16 cellular contexts compared by ENCODE assay signal in the genomic region with DNA sequence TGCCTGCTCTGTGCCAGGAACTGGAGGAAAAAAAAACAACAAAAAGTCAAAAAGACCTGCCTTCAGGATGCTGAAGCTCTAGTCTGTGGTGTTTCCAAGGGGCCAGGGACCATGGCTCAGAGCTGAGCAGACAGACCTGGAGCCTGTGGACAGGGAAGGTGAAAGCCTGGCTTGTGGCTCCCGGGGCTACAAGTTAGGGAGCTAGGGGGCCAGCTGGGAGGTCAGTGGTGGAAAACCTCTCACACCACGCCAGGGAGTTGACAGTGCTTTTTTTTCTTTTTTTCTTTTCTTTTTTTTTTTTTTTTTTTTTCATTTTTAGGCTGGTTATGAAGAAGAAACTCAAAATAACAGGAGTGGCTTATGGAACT. TPM values are rescaled to one million over a fixed set of nuclear protein-coding genes. Genes with fewer than 3 reads are reported as not detected.
DNase-seq lines count a peak whose midpoint lies in the region; ATAC-seq and TF ChIP-seq lines count a peak whose summit lies in the region.
"Had no signal": no experiment of that assay in that cellular context is flagged by ENCODE, and none has a peak within 500 bp of the region (broad histone marks: within the 10 kb centered on the region; RNA-seq: fewer than 3 reads in every experiment).

No MANE protein-coding gene starts in this region.

- H3K27ac ChIP-seq in VCaP, result peak overlapping the region; percentile 94
- H3K27ac ChIP-seq in mesendoderm (ENCODE audit: low read depth, low read length), result no peak overlapping the region
- H3K27ac ChIP-seq: foreskin keratinocyte, KMS-11 had no signal

- H3K9me3 Mint-ChIP-seq in activated CD4-positive, alpha-beta T cell treated with anti-CD3 and anti-CD28 coated beads for 36 hours (ENCODE audit: low read depth), result no peaks in the 10 kb centered on the region
- H3K9me3 Mint-ChIP-seq in stimulated activated naive B cell treated with anti-CD40 and anti-IgM and Interleukin-4, amounts not matched to agents 10 μg/mL and 1 μg/mL and 100 μg/mL, for 72 hours, result no peaks in the 10 kb centered on the region

- H3K27me3 ChIP-seq in mesendoderm (ENCODE audit: insufficient read depth, low read length, poor library complexity), result no peaks in the 10 kb centered on the region
- H3K27me3 ChIP-seq: foreskin keratinocyte, testis had no signal

- no peaks in the 10 kb centered on the region for H3K36me3 ChIP-seq in mesendoderm (ENCODE audit: control insufficient read depth, insufficient read depth, low read length)

- ATAC-seq in activated CD4-positive, alpha-beta T cell treated with anti-CD3 and anti-CD28 coated beads for 36 hours, result no peak
- ATAC-seq in stimulated activated naive B cell treated with anti-CD40 and anti-IgM and Interleukin-4, amounts not matched to agents 10 μg/mL and 1 μg/mL and 100 μg/mL, for 72 hours (replicated peaks), result no peak
- ATAC-seq in GM18873 (IDR thresholded peaks at IDR 0.05; ENCODE audit: low FRiP score, unreplicated experiment), result no peak
- ATAC-seq: foreskin keratinocyte, SK-N-SH treated with all-trans-retinoic acid at 6 μM for 48 hours had no signal

- TF ChIP-seq CTCF in VCaP (conservative IDR thresholded peaks at IDR 0.05), result no peak

- no peak overlapping the region for H4K8ac ChIP-seq in mesendoderm (ENCODE audit: low read depth, low read length)

- H2AK5ac ChIP-seq in mesendoderm (ENCODE audit: low read length), result no peak overlapping the region

- POLR2A ChIA-PET in activated CD4-positive, alpha-beta T cell treated with anti-CD3 and anti-CD28 coated beads for 36 hours (lab: Charles Lee), result interaction anchor here (0.6 to 0.7 kb wide), 3 partner anchors 9 to 466 kb away, joined by 3 to 7 read pairs (median 3); no protein-coding TSS in a partner anchor

- H2BK120ac ChIP-seq in mesendoderm (ENCODE audit: low read depth, low read length), result no peak overlapping the region

- no peaks in the 10 kb centered on the region for H3K4me1 ChIP-seq in mesendoderm (ENCODE audit: control insufficient read depth, low read depth, low read length)
- H3K4me1 ChIP-seq: foreskin keratinocyte had no signal

- no peak overlapping the region for H3K4me2 ChIP-seq in mesendoderm (ENCODE audit: low read length)
- H3K4me2 ChIP-seq: KMS-11 had no signal

- peak overlapping the region; percentile 53 for H3K27ac Mint-ChIP-seq in activated CD4-positive, alpha-beta T cell treated with anti-CD3 and anti-CD28 coated beads for 36 hours
- H3K27ac Mint-ChIP-seq in stimulated activated naive B cell treated with anti-CD40 and anti-IgM and Interleukin-4, amounts not matched to agents 10 μg/mL and 1 μg/mL and 100 μg/mL, for 72 hours, result no peak overlapping the region

- no peaks in the 10 kb centered on the region for H3K27me3 Mint-ChIP-seq in activated CD4-positive, alpha-beta T cell treated with anti-CD3 and anti-CD28 coated beads for 36 hours
- H3K27me3 Mint-ChIP-seq in stimulated activated naive B cell treated with anti-CD40 and anti-IgM and Interleukin-4, amounts not matched to agents 10 μg/mL and 1 μg/mL and 100 μg/mL, for 72 hours, result no peaks in the 10 kb centered on the region

- H3K4me3 Mint-ChIP-seq in activated CD4-positive, alpha-beta T cell treated with anti-CD3 and anti-CD28 coated beads for 36 hours, result no peak overlapping the region
- no peak overlapping the region for H3K4me3 Mint-ChIP-seq in stimulated activated naive B cell treated with anti-CD40 and anti-IgM and Interleukin-4, amounts not matched to agents 10 μg/mL and 1 μg/mL and 100 μg/mL, for 72 hours

- intact Hi-C loops in activated CD4-positive, alpha-beta T cell treated with anti-CD3 and anti-CD28 coated beads for 36 hours (cut with DNase I, micrococcal nuclease), result loop anchor here in 1 of 2 experiments (5.0 kb wide), 1 partner anchor 39 kb away; a partner anchor contains a TSS

- H2BK15ac ChIP-seq in mesendoderm (replicated peaks; ENCODE audit: low read depth), result no peak overlapping the region

- no peaks in the 10 kb centered on the region for H3K79me2 ChIP-seq in mesendoderm (ENCODE audit: control insufficient read depth, insufficient read depth, low read length)

- H3K18ac ChIP-seq in mesendoderm (ENCODE audit: low read length), result no peak overlapping the region

- CTCF ChIA-PET in activated CD4-positive, alpha-beta T cell treated with anti-CD3 and anti-CD28 coated beads for 36 hours (lab: Charles Lee), result interaction anchor here (0.6 to 1.4 kb wide), 5 partner anchors 33 to 454 kb away, joined by 3 to 8 read pairs (median 4); no protein-coding TSS in a partner anchor

- H4K5ac ChIP-seq in mesendoderm (ENCODE audit: low read length), result no peak overlapping the region

- no peak overlapping the region for H2BK5ac ChIP-seq in mesendoderm (ENCODE audit: low read length)

- H3K23ac ChIP-seq in mesendoderm (ENCODE audit: low read length), result no peak overlapping the region

- no peak overlapping the region for H3K4me3 ChIP-seq in mesendoderm (ENCODE audit: low read length)
- H3K4me3 ChIP-seq: testis had no signal

- no peak overlapping the region for H3K4ac ChIP-seq in mesendoderm (ENCODE audit: low read depth, low read length)

- H3K79me1 ChIP-seq in mesendoderm (ENCODE audit: low read length), result peaks cover 4% of the 10 kb centered on the region

- peaks cover 13% of the 10 kb centered on the region for H3K4me1 Mint-ChIP-seq in activated CD4-positive, alpha-beta T cell treated with anti-CD3 and anti-CD28 coated beads for 36 hours
- H3K4me1 Mint-ChIP-seq in stimulated activated naive B cell treated with anti-CD40 and anti-IgM and Interleukin-4, amounts not matched to agents 10 μg/mL and 1 μg/mL and 100 μg/mL, for 72 hours, result peaks cover 13% of the 10 kb centered on the region in 2 donors

- no peak overlapping the region for H3K9ac ChIP-seq in mesendoderm (ENCODE audit: low read length)
- H3K9ac ChIP-seq: KMS-11 had no signal

- WGBS in mesendoderm (ENCODE audit: extremely low coverage, insufficient coverage, low lambda C conversion rate), result no CpG with 5 or more reads among the region's 2 CpGs

- H3K56ac ChIP-seq in mesendoderm (ENCODE audit: low read length), result no peak overlapping the region

- H3K36me3 Mint-ChIP-seq in activated CD4-positive, alpha-beta T cell treated with anti-CD3 and anti-CD28 coated beads for 36 hours (ENCODE audit: low read depth), result peaks cover 4% of the 10 kb centered on the region
- H3K36me3 Mint-ChIP-seq in stimulated activated naive B cell treated with anti-CD40 and anti-IgM and Interleukin-4, amounts not matched to agents 10 μg/mL and 1 μg/mL and 100 μg/mL, for 72 hours, result peaks cover 11 to 16% of the 10 kb centered on the region in 2 donors

- peak; percentile 5 for DNase-seq in activated CD4-positive, alpha-beta T cell treated with anti-CD3 and anti-CD28 coated beads for 36 hours
- DNase-seq in activated CD4-positive, alpha-beta T cell treated with anti-CD3 and anti-CD28 coated beads, Interleukin-2, amount 50 U/mL, for 4 hours, result no peak
- peak; percentile 27 for DNase-seq in mesendoderm
- peak; percentile 19 for DNase-seq in stimulated activated CD8-positive, alpha-beta memory T cell treated with anti-CD3 and anti-CD28 coated beads, Interleukin-4, amount 100 ng/mL, for 48 hours
- DNase-seq in stimulated activated naive B cell treated with anti-CD40 and anti-IgM and Interleukin-4, amounts not matched to agents 10 μg/mL and 1 μg/mL and 100 μg/mL, for 72 hours, result no peak
- DNase-seq in pons (ENCODE audit: low spot score), result no peak
- DNase-seq: 8988T; activated CD4-positive, alpha-beta T cell treated with anti-CD3 and anti-CD28 coated beads, Interleukin-2, amount 50 U/mL, for 1 hour; activated naive CD4-positive, alpha-beta T cell; DMS79 treated with DMSO at 0.1 percent for 48 hours; foreskin keratinocyte had no signal

RNA-seq across cellular contexts. Expression of a gene that starts 1.2 kb away (rescaled TPM):
- 10 to 100 TPM; 13.6 to 15.2 TPM for total RNA-seq in activated CD4-positive, alpha-beta T cell treated with anti-CD3 and anti-CD28 coated beads for 36 hours
- polyA plus RNA-seq in mesendoderm (2013, experiment 1 of 2), result 10.3 TPM
- 10.5 TPM for polyA plus RNA-seq in mesendoderm (2013, experiment 2 of 2)

RNA-seq across cellular contexts. Expression of a gene that starts 40.3 kb away (rescaled TPM):
- total RNA-seq in activated CD4-positive, alpha-beta T cell treated with anti-CD3 and anti-CD28 coated beads for 36 hours, result 100 to 1,000 TPM; 101 to 110 TPM
- 23.7 TPM for polyA plus RNA-seq in mesendoderm (2013, experiment 1 of 2)
- 24.1 TPM for polyA plus RNA-seq in mesendoderm (2013, experiment 2 of 2)

Comparison
In these comparisons a context has a peak if more than half of its experiments do, and no peak if none do; other contexts are left out.
1. DNase-seq: peak in activated CD4-positive, alpha-beta T cell treated with anti-CD3 and anti-CD28 coated beads for 36 hours (single experiment), mesendoderm (single experiment) and stimulated activated CD8-positive, alpha-beta memory T cell treated with anti-CD3 and anti-CD28 coated beads, Interleukin-4, amount 100 ng/mL, for 48 hours (single experiment); none in activated CD4-positive, alpha-beta T cell treated with anti-CD3 and anti-CD28 coated beads, Interleukin-2, amount 50 U/mL, for 4 hours (0 of 2), stimulated activated naive B cell treated with anti-CD40 and anti-IgM and Interleukin-4, amounts not matched to agents 10 μg/mL and 1 μg/mL and 100 μg/mL, for 72 hours (single experiment) and pons (single experiment).